ENCODE assay signal across 1 cellular context in the genomic region with DNA sequence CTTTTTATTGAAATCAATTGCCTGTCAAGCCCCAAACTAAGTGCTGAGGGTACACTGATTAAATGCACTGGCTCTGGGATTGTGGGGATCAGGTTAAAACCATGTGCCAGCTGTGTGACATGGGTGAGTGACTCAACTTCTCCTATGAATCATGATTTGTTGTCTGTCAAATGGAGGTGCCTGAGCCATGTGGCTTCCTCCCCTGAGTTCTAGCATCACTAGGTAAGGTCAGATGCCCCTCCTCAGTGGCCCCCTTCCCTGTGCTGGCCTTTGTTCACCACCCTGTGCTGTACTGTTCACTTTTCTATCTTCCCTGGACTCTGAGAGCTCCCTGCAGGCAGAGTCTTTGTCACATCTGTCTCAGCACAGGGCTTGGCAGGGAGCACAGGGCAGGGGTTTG.
TF ChIP-seq lines count a peak whose summit lies in the region.

No MANE protein-coding gene starts in this region.

TF ChIP-seq in K562, 482 proteins besides CTCF, POLR2A, EP300 and RAD21 (continued from another document):
- TF ChIP-seq, protein P1, sequence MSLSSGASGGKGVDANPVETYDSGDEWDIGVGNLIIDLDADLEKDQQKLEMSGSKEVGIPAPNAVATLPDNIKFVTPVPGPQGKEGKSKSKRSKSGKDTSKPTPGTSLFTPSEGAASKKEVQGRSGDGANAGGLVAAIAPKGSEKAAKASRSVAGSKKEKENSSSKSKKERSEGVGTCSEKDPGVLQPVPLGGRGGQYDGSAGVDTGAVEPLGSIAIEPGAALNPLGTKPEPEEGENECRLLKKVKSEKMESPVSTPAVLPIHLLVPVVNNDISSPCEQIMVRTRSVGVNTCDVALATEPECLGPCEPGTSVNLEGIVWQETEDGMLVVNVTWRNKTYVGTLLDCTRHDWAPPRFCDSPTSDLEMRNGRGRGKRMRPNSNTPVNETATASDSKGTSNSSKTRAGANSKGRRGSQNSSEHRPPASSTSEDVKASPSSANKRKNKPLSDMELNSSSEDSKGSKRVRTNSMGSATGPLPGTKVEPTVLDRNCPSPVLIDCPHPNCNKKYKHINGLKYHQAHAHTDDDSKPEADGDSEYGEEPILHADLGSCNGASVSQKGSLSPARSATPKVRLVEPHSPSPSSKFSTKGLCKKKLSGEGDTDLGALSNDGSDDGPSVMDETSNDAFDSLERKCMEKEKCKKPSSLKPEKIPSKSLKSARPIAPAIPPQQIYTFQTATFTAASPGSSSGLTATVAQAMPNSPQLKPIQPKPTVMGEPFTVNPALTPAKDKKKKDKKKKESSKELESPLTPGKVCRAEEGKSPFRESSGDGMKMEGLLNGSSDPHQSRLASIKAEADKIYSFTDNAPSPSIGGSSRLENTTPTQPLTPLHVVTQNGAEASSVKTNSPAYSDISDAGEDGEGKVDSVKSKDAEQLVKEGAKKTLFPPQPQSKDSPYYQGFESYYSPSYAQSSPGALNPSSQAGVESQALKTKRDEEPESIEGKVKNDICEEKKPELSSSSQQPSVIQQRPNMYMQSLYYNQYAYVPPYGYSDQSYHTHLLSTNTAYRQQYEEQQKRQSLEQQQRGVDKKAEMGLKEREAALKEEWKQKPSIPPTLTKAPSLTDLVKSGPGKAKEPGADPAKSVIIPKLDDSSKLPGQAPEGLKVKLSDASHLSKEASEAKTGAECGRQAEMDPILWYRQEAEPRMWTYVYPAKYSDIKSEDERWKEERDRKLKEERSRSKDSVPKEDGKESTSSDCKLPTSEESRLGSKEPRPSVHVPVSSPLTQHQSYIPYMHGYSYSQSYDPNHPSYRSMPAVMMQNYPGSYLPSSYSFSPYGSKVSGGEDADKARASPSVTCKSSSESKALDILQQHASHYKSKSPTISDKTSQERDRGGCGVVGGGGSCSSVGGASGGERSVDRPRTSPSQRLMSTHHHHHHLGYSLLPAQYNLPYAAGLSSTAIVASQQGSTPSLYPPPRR (CRISPR knock-in tag; IDR thresholded peaks at IDR 0.05; ENCODE audit: borderline replicate concordance), result no peak
